Comparison of ENCODE assay signal across 14 cellular contexts in the genomic region with DNA sequence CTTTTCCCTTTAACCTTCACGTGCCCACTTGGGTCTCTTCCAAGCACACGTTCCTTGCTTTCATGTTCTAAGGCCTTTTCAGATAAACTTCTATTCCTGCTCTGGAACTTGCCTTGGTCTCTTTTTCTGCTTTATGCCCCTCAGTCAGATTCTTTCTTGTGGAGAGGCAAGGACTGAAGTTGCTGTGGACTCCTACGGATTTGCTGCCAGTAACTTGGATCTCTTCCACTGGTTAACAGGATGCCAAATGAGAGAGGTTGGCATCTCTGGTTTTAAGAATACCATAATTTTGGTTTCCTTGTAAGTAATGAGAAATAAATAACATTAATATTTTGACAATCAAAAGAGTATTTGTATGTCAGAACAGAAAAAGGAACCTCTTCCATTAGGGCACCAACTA.
"Had no signal": no experiment of that assay in that cellular context is flagged by ENCODE, and none has a peak within 500 bp of the region (broad histone marks: within the 10 kb centered on the region; RNA-seq: fewer than 3 reads in every experiment).

No MANE protein-coding gene starts in this region.

- H3K4me1 Mint-ChIP-seq: central memory CD8-positive, alpha-beta T cell had no signal

- DNase-seq: activated CD4-positive, alpha-beta T cell treated with anti-CD3 and anti-CD28 coated beads, Interleukin-2, amount 50 U/mL, for 48 hours; activated naive CD4-positive, alpha-beta T cell; activated naive CD8-positive, alpha-beta T cell treated with anti-CD3 and anti-CD28 coated beads for 36 hours; amniotic stem cell; effector CD4-positive, alpha-beta T cell; occipital lobe; posterior cingulate gyrus; spleen; stimulated activated CD4-positive, alpha-beta T cell treated with anti-CD3 and anti-CD28 coated beads, Interleukin-4, amount 100 ng/mL, for 4 hours; WERI-Rb-1 had no signal

- H3K36me3 ChIP-seq: WERI-Rb-1 had no signal

- H3K27me3 ChIP-seq: spleen had no signal

- H3K9me3 Mint-ChIP-seq: activated naive CD8-positive, alpha-beta T cell treated with anti-CD3 and anti-CD28 coated beads for 36 hours; central memory CD8-positive, alpha-beta T cell; stimulated activated memory B cell treated with anti-CD40 and anti-IgM and Interleukin-4, amounts not matched to agents 10 μg/mL and 1 μg/mL and 100 μg/mL, for 72 hours had no signal

- H3K27ac ChIP-seq: WERI-Rb-1 had no signal

- H3K27me3 Mint-ChIP-seq: activated naive CD8-positive, alpha-beta T cell treated with anti-CD3 and anti-CD28 coated beads for 36 hours; central memory CD8-positive, alpha-beta T cell; stimulated activated memory B cell treated with anti-CD40 and anti-IgM and Interleukin-4, amounts not matched to agents 10 μg/mL and 1 μg/mL and 100 μg/mL, for 72 hours had no signal

- H3K4me3 Mint-ChIP-seq: activated naive CD8-positive, alpha-beta T cell treated with anti-CD3 and anti-CD28 coated beads for 36 hours; central memory CD8-positive, alpha-beta T cell; stimulated activated memory B cell treated with anti-CD40 and anti-IgM and Interleukin-4, amounts not matched to agents 10 μg/mL and 1 μg/mL and 100 μg/mL, for 72 hours had no signal

- H3K4me3 ChIP-seq: lung, spleen had no signal

- H3K27ac Mint-ChIP-seq: activated naive CD8-positive, alpha-beta T cell treated with anti-CD3 and anti-CD28 coated beads for 36 hours; stimulated activated memory B cell treated with anti-CD40 and anti-IgM and Interleukin-4, amounts not matched to agents 10 μg/mL and 1 μg/mL and 100 μg/mL, for 72 hours had no signal

- ATAC-seq: esophagus mucosa; stimulated activated memory B cell treated with anti-CD40 and anti-IgM and Interleukin-4, amounts not matched to agents 10 μg/mL and 1 μg/mL and 100 μg/mL, for 72 hours had no signal

- H3K9me3 ChIP-seq: spleen had no signal
